In the genomic region with DNA sequence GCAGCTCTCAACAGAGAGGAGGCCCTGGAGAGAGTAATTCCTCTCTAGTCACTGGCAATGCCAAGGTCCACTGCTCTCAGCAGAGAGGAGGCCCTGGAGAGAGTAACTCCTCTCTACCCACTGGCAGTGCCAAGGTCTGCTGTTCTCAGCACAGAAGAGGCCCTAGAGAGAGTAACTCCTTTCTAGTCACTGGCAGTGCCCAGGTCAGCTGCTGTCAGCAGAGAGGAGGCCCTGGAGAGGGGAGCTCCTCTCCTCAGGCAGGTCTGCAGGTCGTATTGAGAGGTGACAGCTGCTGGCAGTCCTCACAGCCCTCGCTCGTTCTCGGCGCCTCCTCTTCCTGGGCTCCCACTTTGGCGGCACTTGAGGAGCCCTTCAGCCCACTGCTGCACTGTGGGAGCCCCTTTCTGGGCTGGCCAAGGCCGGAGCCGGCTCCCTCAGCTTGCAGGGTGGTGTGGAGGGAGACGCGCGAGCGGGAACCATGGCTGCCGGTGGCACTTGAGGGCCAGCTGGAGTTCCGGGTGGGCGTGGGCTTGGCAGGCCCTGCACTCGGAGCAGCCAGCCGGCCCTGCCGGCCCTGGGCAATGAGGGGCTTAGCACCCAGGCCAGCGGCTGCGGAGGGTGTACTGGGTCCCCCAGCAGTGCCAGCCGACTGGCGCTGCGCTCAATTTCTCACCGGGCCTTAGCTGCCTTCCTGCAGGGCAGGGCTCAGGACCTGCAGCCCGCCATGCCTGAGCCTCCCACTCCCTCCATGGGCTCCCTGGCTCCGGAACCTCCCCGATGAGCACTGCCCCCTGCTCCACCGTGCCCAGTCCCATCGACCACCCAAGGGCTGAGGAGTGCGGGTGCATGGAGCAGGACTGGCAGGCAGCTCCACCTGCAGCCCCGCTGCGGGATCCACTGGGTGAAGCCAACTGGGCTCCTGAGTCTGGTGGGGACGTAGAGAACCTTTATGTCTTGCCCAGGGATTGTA, we compare ENCODE assay signal across 7 cellular contexts.
DNase-seq lines count a peak whose midpoint lies in the region; ATAC-seq, FAIRE-seq and TF ChIP-seq lines count a peak whose summit lies in the region.
"Not testable (repeated sequence)": the region's sequence is repeated elsewhere in the genome, so short reads cannot be mapped to it uniquely, and the experiment has no call there.

No MANE protein-coding gene starts in this region.

- H3K9me3 Mint-ChIP-seq in nephron progenitor cell: peaks cover 14% of the 10 kb centered on the region
- H3K9me3 Mint-ChIP-seq in stimulated activated effector memory CD8-positive, alpha-beta T cell treated with anti-CD3 and anti-CD28 coated beads, Interleukin-12 subunit alpha, Interleukin-12 subunit beta, amount 100 ng/mL, for 72 hours: not testable (repeated sequence)

- H4K20me1 ChIP-seq in DND-41 (ENCODE audit: insufficient read depth, low read length): not testable (repeated sequence)

- not testable (repeated sequence) for H3K27me3 Mint-ChIP-seq in nephron progenitor cell (ENCODE audit: low read depth, poor library complexity)

- TF ChIP-seq CTCF in C4-2B (conservative IDR thresholded peaks at IDR 0.05); DND-41 (IDR thresholded peaks at IDR 0.05; ENCODE audit: borderline replicate concordance, extremely low read depth, low read length, poor library complexity, severe bottlenecking); RWPE2 (IDR thresholded peaks at IDR 0.05; ENCODE audit: poor library complexity, severe bottlenecking); kidney (IDR thresholded peaks at IDR 0.05; ENCODE audit: borderline replicate concordance, extremely low read depth, insufficient read depth); nephron progenitor cell (IDR thresholded peaks at IDR 0.05); upper lobe of right lung (IDR thresholded peaks at IDR 0.05): not testable (repeated sequence)

- not testable (repeated sequence) for H3K4me2 ChIP-seq in DND-41 (ENCODE audit: insufficient read depth, low read length)

- H3K9me3 ChIP-seq in DND-41 (ENCODE audit: insufficient read depth, low read length, severe bottlenecking); RWPE2 (ENCODE audit: severe bottlenecking); kidney (ENCODE audit: control insufficient read depth in 1 of 2, low read length in 2 of 2); upper lobe of right lung: not testable (repeated sequence)

- not testable (repeated sequence) for DNase-seq in DND-41; RWPE2 (ENCODE audit: low spot score); nephron progenitor cell; stimulated activated effector memory CD8-positive, alpha-beta T cell treated with anti-CD3 and anti-CD28 coated beads, Interleukin-12 subunit alpha, Interleukin-12 subunit beta, amount 100 ng/mL, for 72 hours (ENCODE audit: low spot score in 2 of 2)
- peak; percentile 69 for DNase-seq in kidney
- peak; percentile 59 for DNase-seq in upper lobe of right lung

- not testable (repeated sequence) for H3K4me3 Mint-ChIP-seq in nephron progenitor cell; stimulated activated effector memory CD8-positive, alpha-beta T cell treated with anti-CD3 and anti-CD28 coated beads, Interleukin-12 subunit alpha, Interleukin-12 subunit beta, amount 100 ng/mL, for 72 hours

- not testable (repeated sequence) for H3K9ac ChIP-seq in DND-41 (ENCODE audit: low read depth, low read length); kidney (ENCODE audit: low read length in 2 of 2)

- FAIRE-seq in kidney (lab: Jason Lieb, UNC): not testable (repeated sequence)

- peak; percentile 35; the same call in 1 of the 3 replicates for ATAC-seq in DND-41 (ENCODE audit: insufficient read depth, low read depth)
- peak; percentile 42; the same call in 1 of the 3 replicates for ATAC-seq in RWPE2 (ENCODE audit: low read depth)
- peak; percentile 31 for ATAC-seq in stimulated activated effector memory CD8-positive, alpha-beta T cell treated with anti-CD3 and anti-CD28 coated beads, Interleukin-12 subunit alpha, Interleukin-12 subunit beta, amount 100 ng/mL, for 72 hours
- ATAC-seq in upper lobe of right lung: peak; percentile 21

- not testable (repeated sequence) for H3K27me3 ChIP-seq in DND-41 (ENCODE audit: insufficient read depth, low read length, poor library complexity); RWPE2 (ENCODE audit: insufficient read depth, poor library complexity, severe bottlenecking); upper lobe of right lung

- H3K4me1 Mint-ChIP-seq in nephron progenitor cell; stimulated activated effector memory CD8-positive, alpha-beta T cell treated with anti-CD3 and anti-CD28 coated beads, Interleukin-12 subunit alpha, Interleukin-12 subunit beta, amount 100 ng/mL, for 72 hours: not testable (repeated sequence)

- H3K4me3 ChIP-seq in DND-41 (ENCODE audit: low read depth in 1 of 2, low read length in 2 of 2); RWPE2 (ENCODE audit: severe bottlenecking); kidney (ENCODE audit: low read length in 2 of 2); upper lobe of right lung: not testable (repeated sequence)

- peak overlapping the region; percentile 92 for H3K27ac ChIP-seq in C4-2B
- peak overlapping the region; percentile 41 for H3K27ac ChIP-seq in DND-41 (ENCODE audit: low read length)
- H3K27ac ChIP-seq in RWPE2 (ENCODE audit: poor library complexity, severe bottlenecking); kidney (ENCODE audit: low read depth in 2 of 2, low read length in 2 of 2); upper lobe of right lung: not testable (repeated sequence)

- intact Hi-C loops in kidney (cut with DNase I); upper lobe of right lung (cut with DNase I): not testable (repeated sequence)

- not testable (repeated sequence) for H3K36me3 ChIP-seq in DND-41 (ENCODE audit: insufficient read depth, low read length); RWPE2 (ENCODE audit: low read depth); kidney (ENCODE audit: control insufficient read depth in 1 of 2, insufficient read depth in 2 of 2, low read length in 2 of 2); upper lobe of right lung

- H3K36me3 Mint-ChIP-seq in nephron progenitor cell (ENCODE audit: low read depth); stimulated activated effector memory CD8-positive, alpha-beta T cell treated with anti-CD3 and anti-CD28 coated beads, Interleukin-12 subunit alpha, Interleukin-12 subunit beta, amount 100 ng/mL, for 72 hours: not testable (repeated sequence)

- H3K79me2 ChIP-seq in DND-41 (ENCODE audit: insufficient read depth, low read length): not testable (repeated sequence)

- peak overlapping the region; percentile 96 for H3K27ac Mint-ChIP-seq in nephron progenitor cell
- H3K27ac Mint-ChIP-seq in stimulated activated effector memory CD8-positive, alpha-beta T cell treated with anti-CD3 and anti-CD28 coated beads, Interleukin-12 subunit alpha, Interleukin-12 subunit beta, amount 100 ng/mL, for 72 hours: not testable (repeated sequence)

- H2AFZ ChIP-seq in DND-41 (ENCODE audit: low read depth, low read length): peak overlapping the region; percentile 68

- peaks cover 14% of the 10 kb centered on the region for H3K4me1 ChIP-seq in DND-41 (ENCODE audit: insufficient read depth, low read length)
- H3K4me1 ChIP-seq in RWPE2 (ENCODE audit: insufficient read depth, poor library complexity, severe bottlenecking); kidney (ENCODE audit: control insufficient read depth in 1 of 2, insufficient read depth in 1 of 2, low read depth in 1 of 2, low read length in 2 of 2); upper lobe of right lung: not testable (repeated sequence)
